1 cellular context compared by ENCODE assay signal in the genomic region with DNA sequence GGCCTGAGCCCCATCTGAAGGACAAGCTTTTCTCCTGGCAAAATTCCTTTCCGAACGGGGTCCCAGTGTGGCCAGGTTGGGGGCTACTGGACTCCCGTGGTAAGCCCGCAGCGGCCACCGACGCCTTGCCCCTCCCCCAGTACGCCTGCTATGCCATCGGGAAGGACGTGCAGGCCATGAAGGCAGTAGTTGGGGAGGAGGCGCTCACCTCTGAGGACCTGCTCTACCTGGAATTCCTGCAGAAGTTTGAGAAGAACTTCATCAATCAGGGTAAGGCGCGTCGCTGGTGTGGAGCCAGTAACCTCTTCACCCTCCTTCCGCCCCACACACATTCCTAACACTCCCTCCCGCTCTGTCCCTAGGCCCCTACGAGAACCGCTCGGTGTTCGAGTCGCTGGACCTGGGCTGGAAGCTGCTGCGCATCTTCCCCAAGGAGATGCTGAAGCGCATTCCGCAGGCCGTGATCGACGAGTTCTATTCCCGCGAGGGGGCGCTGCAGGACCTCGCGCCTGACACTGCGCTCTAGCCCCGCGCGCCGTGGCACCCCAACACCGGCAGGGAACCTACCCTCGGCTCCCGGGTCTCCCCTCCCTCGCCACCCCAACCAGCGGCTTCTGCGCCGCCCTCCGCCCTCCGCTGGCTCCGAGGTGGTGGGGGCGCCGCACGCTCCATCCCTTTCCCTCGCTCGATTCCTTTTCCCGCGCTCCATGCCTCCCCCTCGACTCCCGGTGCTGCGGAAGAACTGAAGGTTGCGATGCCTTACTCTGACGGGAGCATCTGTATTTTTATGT.
A peak's percentile ranks its signal among the peaks of the same experiment; 100 is the strongest.
TF ChIP-seq lines count a peak whose summit lies in the region.

No MANE protein-coding gene starts in this region.

TF ChIP-seq in HepG2, 621 proteins besides CTCF, POLR2A, EP300 and RAD21 (continued from another document and continues in another):
- TF ChIP-seq, protein P1, sequence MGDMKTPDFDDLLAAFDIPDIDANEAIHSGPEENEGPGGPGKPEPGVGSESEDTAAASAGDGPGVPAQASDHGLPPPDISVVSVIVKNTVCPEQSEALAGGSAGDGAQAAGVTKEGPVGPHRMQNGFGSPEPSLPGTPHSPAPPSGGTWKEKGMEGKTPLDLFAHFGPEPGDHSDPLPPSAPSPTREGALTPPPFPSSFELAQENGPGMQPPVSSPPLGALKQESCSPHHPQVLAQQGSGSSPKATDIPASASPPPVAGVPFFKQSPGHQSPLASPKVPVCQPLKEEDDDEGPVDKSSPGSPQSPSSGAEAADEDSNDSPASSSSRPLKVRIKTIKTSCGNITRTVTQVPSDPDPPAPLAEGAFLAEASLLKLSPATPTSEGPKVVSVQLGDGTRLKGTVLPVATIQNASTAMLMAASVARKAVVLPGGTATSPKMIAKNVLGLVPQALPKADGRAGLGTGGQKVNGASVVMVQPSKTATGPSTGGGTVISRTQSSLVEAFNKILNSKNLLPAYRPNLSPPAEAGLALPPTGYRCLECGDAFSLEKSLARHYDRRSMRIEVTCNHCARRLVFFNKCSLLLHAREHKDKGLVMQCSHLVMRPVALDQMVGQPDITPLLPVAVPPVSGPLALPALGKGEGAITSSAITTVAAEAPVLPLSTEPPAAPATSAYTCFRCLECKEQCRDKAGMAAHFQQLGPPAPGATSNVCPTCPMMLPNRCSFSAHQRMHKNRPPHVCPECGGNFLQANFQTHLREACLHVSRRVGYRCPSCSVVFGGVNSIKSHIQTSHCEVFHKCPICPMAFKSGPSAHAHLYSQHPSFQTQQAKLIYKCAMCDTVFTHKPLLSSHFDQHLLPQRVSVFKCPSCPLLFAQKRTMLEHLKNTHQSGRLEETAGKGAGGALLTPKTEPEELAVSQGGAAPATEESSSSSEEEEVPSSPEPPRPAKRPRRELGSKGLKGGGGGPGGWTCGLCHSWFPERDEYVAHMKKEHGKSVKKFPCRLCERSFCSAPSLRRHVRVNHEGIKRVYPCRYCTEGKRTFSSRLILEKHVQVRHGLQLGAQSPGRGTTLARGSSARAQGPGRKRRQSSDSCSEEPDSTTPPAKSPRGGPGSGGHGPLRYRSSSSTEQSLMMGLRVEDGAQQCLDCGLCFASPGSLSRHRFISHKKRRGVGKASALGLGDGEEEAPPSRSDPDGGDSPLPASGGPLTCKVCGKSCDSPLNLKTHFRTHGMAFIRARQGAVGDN (CRISPR knock-in tag; IDR thresholded peaks at IDR 0.05), result peak; percentile 66
- TF ChIP-seq HMGXB3 (CRISPR knock-in tag; IDR thresholded peaks at IDR 0.05; ENCODE audit: borderline replicate concordance) (no peak), ZNF746 (CRISPR knock-in tag; IDR thresholded peaks at IDR 0.05) (no peak), THAP11 (CRISPR knock-in tag; IDR thresholded peaks at IDR 0.05) (no peak; the same call in 1 of the 2 replicates), KAT8 (CRISPR knock-in tag; IDR thresholded peaks at IDR 0.05) (no peak), NFE2L1 (CRISPR knock-in tag; IDR thresholded peaks at IDR 0.05; ENCODE audit: borderline replicate concordance) (no peak), ZMYM4 (CRISPR knock-in tag; IDR thresholded peaks at IDR 0.05) (no peak), FOSL1 (CRISPR knock-in tag; IDR thresholded peaks at IDR 0.05; ENCODE audit: borderline replicate concordance) (no peak), TAF1 (CRISPR knock-in tag; IDR thresholded peaks at IDR 0.05) (no peak), HOXD1 (CRISPR knock-in tag; IDR thresholded peaks at IDR 0.05) (peak; percentile 41; the same call in 1 of the 2 replicates), KDM2A (CRISPR knock-in tag; IDR thresholded peaks at IDR 0.05; ENCODE audit: borderline replicate concordance, low read depth) (peak; percentile 89; the same call in 1 of the 2 replicates), NCOA1 (CRISPR knock-in tag; IDR thresholded peaks at IDR 0.05) (no peak), ZNF138 (CRISPR knock-in tag; IDR thresholded peaks at IDR 0.05; ENCODE audit: low read depth) (no peak), RBAK (CRISPR knock-in tag; IDR thresholded peaks at IDR 0.05) (no peak), MLXIP (CRISPR knock-in tag; IDR thresholded peaks at IDR 0.05; ENCODE audit: borderline replicate concordance) (no peak), ZFX (CRISPR knock-in tag; IDR thresholded peaks at IDR 0.05; ENCODE audit: low read depth) (no peak), ARNTL (CRISPR knock-in tag; IDR thresholded peaks at IDR 0.05) (no peak), KLF11 (CRISPR knock-in tag; IDR thresholded peaks at IDR 0.05) (no peak), EED (CRISPR knock-in tag; IDR thresholded peaks at IDR 0.05) (0 out of 2 replicates have a peak, but pooled peaks have one; percentile 63), SRSF1 (optimal IDR thresholded peaks at IDR 0.05; ENCODE audit: low read depth, low read length) (no peak), SYNCRIP (IDR thresholded peaks at IDR 0.05; ENCODE audit: insufficient read depth, low read depth, low read length) (no peak), ZNF234 (CRISPR knock-in tag; conservative IDR thresholded peaks at IDR 0.05) (no peak), ZNF598 (CRISPR knock-in tag; IDR thresholded peaks at IDR 0.05; ENCODE audit: borderline replicate concordance) (no peak), AGO1 (IDR thresholded peaks at IDR 0.05; ENCODE audit: low read depth, low read length, poor library complexity, severe bottlenecking) (peak; percentile 65)
- TF ChIP-seq, protein P2, sequence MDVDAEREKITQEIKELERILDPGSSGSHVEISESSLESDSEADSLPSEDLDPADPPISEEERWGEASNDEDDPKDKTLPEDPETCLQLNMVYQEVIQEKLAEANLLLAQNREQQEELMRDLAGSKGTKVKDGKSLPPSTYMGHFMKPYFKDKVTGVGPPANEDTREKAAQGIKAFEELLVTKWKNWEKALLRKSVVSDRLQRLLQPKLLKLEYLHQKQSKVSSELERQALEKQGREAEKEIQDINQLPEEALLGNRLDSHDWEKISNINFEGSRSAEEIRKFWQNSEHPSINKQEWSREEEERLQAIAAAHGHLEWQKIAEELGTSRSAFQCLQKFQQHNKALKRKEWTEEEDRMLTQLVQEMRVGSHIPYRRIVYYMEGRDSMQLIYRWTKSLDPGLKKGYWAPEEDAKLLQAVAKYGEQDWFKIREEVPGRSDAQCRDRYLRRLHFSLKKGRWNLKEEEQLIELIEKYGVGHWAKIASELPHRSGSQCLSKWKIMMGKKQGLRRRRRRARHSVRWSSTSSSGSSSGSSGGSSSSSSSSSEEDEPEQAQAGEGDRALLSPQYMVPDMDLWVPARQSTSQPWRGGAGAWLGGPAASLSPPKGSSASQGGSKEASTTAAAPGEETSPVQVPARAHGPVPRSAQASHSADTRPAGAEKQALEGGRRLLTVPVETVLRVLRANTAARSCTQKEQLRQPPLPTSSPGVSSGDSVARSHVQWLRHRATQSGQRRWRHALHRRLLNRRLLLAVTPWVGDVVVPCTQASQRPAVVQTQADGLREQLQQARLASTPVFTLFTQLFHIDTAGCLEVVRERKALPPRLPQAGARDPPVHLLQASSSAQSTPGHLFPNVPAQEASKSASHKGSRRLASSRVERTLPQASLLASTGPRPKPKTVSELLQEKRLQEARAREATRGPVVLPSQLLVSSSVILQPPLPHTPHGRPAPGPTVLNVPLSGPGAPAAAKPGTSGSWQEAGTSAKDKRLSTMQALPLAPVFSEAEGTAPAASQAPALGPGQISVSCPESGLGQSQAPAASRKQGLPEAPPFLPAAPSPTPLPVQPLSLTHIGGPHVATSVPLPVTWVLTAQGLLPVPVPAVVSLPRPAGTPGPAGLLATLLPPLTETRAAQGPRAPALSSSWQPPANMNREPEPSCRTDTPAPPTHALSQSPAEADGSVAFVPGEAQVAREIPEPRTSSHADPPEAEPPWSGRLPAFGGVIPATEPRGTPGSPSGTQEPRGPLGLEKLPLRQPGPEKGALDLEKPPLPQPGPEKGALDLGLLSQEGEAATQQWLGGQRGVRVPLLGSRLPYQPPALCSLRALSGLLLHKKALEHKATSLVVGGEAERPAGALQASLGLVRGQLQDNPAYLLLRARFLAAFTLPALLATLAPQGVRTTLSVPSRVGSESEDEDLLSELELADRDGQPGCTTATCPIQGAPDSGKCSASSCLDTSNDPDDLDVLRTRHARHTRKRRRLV (CRISPR knock-in tag; IDR thresholded peaks at IDR 0.05), result no peak
- TF ChIP-seq, protein P3, sequence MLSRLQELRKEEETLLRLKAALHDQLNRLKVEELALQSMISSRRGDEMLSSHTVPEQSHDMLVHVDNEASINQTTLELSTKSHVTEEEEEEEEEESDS (CRISPR knock-in tag; IDR thresholded peaks at IDR 0.05; ENCODE audit: borderline replicate concordance), result no peak
- TF ChIP-seq, protein P4, sequence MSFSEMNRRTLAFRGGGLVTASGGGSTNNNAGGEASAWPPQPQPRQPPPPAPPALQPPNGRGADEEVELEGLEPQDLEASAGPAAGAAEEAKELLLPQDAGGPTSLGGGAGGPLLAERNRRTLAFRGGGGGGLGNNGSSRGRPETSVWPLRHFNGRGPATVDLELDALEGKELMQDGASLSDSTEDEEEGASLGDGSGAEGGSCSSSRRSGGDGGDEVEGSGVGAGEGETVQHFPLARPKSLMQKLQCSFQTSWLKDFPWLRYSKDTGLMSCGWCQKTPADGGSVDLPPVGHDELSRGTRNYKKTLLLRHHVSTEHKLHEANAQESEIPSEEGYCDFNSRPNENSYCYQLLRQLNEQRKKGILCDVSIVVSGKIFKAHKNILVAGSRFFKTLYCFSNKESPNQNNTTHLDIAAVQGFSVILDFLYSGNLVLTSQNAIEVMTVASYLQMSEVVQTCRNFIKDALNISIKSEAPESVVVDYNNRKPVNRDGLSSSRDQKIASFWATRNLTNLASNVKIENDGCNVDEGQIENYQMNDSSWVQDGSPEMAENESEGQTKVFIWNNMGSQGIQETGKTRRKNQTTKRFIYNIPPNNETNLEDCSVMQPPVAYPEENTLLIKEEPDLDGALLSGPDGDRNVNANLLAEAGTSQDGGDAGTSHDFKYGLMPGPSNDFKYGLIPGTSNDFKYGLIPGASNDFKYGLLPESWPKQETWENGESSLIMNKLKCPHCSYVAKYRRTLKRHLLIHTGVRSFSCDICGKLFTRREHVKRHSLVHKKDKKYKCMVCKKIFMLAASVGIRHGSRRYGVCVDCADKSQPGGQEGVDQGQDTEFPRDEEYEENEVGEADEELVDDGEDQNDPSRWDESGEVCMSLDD (CRISPR knock-in tag; IDR thresholded peaks at IDR 0.05; ENCODE audit: borderline replicate concordance), result peak; percentile 74; the same call in 1 of the 2 replicates
- TF ChIP-seq, protein P5, sequence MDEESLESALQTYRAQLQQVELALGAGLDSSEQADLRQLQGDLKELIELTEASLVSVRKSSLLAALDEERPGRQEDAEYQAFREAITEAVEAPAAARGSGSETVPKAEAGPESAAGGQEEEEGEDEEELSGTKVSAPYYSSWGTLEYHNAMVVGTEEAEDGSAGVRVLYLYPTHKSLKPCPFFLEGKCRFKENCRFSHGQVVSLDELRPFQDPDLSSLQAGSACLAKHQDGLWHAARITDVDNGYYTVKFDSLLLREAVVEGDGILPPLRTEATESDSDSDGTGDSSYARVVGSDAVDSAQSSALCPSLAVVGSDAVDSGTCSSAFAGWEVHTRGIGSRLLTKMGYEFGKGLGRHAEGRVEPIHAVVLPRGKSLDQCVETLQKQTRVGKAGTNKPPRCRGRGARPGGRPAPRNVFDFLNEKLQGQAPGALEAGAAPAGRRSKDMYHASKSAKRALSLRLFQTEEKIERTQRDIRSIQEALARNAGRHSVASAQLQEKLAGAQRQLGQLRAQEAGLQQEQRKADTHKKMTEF (CRISPR knock-in tag; IDR thresholded peaks at IDR 0.05), result 0 out of 2 replicates have a peak, but pooled peaks have one; percentile 32
- TF ChIP-seq, protein P6, sequence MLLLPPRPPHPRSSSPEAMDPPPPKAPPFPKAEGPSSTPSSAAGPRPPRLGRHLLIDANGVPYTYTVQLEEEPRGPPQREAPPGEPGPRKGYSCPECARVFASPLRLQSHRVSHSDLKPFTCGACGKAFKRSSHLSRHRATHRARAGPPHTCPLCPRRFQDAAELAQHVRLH (CRISPR knock-in tag; IDR thresholded peaks at IDR 0.05; ENCODE audit: borderline replicate concordance, low read depth), result no peak; the same call in 1 of the 2 replicates
